In the genomic region with DNA sequence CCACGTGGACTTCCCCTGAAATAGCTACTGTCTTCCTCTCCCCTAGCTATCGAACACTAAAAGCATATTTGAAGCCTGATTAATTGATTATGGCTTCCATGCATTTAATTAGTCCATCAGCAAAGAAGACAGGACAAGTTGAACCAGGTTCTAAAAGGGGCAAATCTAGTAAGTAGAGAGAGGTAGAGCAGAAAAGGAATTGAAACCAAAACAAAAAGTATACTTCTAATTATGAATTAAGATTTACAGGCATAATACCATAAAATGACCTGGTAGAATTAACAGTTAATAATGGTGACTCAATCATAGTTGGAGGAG, we compare ENCODE assay signal across 8 cellular contexts. TPM values are rescaled to one million over a fixed set of nuclear protein-coding genes. Genes with fewer than 3 reads are reported as not detected.
A peak's percentile ranks its signal among the peaks of the same experiment; 100 is the strongest.
DNase-seq lines count a peak whose midpoint lies in the region; ATAC-seq and TF ChIP-seq lines count a peak whose summit lies in the region.

No MANE protein-coding gene starts in this region.

- H3K27ac ChIP-seq in muscle layer of colon (ENCODE audit: low read depth, low read length), result peak overlapping the region; percentile 95

- no peak overlapping the region for H3K9ac ChIP-seq in muscle layer of colon (ENCODE audit: low read length)

- H3K27me3 ChIP-seq in BE2C (no peaks in the 10 kb centered on the region), muscle layer of colon (ENCODE audit: control insufficient read depth in 1 of 2, insufficient read depth in 2 of 2, low read length in 2 of 2) (no peaks in the 10 kb centered on the region)

- intact Hi-C loops in Right ventricle myocardium inferior (cut with DNase I), result loop anchor here (1.0 to 10.0 kb wide), 6 partner anchors 15 to 1061 kb away; a partner anchor contains a TSS

- H3K9me3 ChIP-seq in BE2C (no peaks in the 10 kb centered on the region), muscle layer of colon (ENCODE audit: low read length) (no peaks in the 10 kb centered on the region)

- POLR2A ChIA-PET in HEK293T (lab: Yijun Ruan, JAX), result interaction anchor here (0.7 to 2.3 kb wide), 11 partner anchors 9 to 809 kb away, joined by 3 to 11 read pairs (median 4); a partner anchor contains a TSS

- H3K4me3 ChIP-seq in BE2C (ENCODE audit: low read depth, low read length), result peak overlapping the region; percentile 89
- peak overlapping the region; percentile 92 for H3K4me3 ChIP-seq in astrocyte of the spinal cord (ENCODE audit: low read depth, low read length)
- peak overlapping the region; percentile 67 to 94 for H3K4me3 ChIP-seq in muscle layer of colon (ENCODE audit: low read depth in 1 of 2, low read length in 2 of 2)

- ATAC-seq in Right ventricle myocardium inferior, result no peak

- in situ Hi-C loops in astrocyte of the spinal cord (cut with HindIII; ENCODE audit: low sequenced_read_pairs), result no loop called here

- 0 out of 2 replicates have a peak, but pooled peaks have one; percentile 7 for TF ChIP-seq CTCF in BE2C (IDR thresholded peaks at IDR 0.05; ENCODE audit: low read depth, low read length)
- TF ChIP-seq CTCF in astrocyte of the spinal cord (IDR thresholded peaks at IDR 0.05; ENCODE audit: low read depth, low read length), result no peak

- no peaks in the 10 kb centered on the region for H3K36me3 ChIP-seq in BE2C
- no peaks in the 10 kb centered on the region for H3K36me3 ChIP-seq in muscle layer of colon (ENCODE audit: insufficient read depth, low read length)

- DNase-seq in BE2C, result no peak
- DNase-seq in HEK293T (ENCODE audit: extremely low spot score), result no peak
- DNase-seq in astrocyte of the spinal cord (ENCODE audit: low read depth, low spot score), result no peak
- no peak for DNase-seq in T1000 (lab: John Stamatoyannopoulos, UW)
- DNase-seq in middle frontal gyrus (ENCODE audit: extremely low spot score, low spot score), result no peak
- no peak for DNase-seq in amygdala (lab: John Stamatoyannopoulos, UW)
- no peak for DNase-seq in Right ventricle myocardium inferior (ENCODE audit: missing footprints)

- H3K4me1 ChIP-seq in BE2C, result no peaks in the 10 kb centered on the region; the same call in 1 of the 2 replicates
- peaks cover 20% of the 10 kb centered on the region for H3K4me1 ChIP-seq in muscle layer of colon (ENCODE audit: insufficient read depth, low read length)

- CTCF ChIA-PET in HEK293T (lab: Yijun Ruan, JAX), result interaction anchor here (0.5 to 0.9 kb wide), 2 partner anchors 18 to 223 kb away, joined by 3 read pairs; no protein-coding TSS in a partner anchor

TF ChIP-seq in HEK293T, 16 proteins besides CTCF, POLR2A, EP300 and RAD21:
- TF ChIP-seq HDGF (IDR thresholded peaks at IDR 0.05; ENCODE audit: borderline replicate concordance) (no peak), L3MBTL2 (conservative IDR thresholded peaks at IDR 0.05) (peak; percentile 22)
TF ChIP-seq in HEK293T: peak in this region for 1.

RNA-seq across cellular contexts. Expression of a gene that starts 0.4 kb away (rescaled TPM):
- polyA plus RNA-seq in BE2C (2012; ENCODE audit: insufficient read depth, insufficient read length, low read depth), result 21.5 TPM
- 13.7 TPM for total RNA-seq in Right ventricle myocardium inferior
